ENCODE assay signal across 8 cellular contexts in the genomic region with DNA sequence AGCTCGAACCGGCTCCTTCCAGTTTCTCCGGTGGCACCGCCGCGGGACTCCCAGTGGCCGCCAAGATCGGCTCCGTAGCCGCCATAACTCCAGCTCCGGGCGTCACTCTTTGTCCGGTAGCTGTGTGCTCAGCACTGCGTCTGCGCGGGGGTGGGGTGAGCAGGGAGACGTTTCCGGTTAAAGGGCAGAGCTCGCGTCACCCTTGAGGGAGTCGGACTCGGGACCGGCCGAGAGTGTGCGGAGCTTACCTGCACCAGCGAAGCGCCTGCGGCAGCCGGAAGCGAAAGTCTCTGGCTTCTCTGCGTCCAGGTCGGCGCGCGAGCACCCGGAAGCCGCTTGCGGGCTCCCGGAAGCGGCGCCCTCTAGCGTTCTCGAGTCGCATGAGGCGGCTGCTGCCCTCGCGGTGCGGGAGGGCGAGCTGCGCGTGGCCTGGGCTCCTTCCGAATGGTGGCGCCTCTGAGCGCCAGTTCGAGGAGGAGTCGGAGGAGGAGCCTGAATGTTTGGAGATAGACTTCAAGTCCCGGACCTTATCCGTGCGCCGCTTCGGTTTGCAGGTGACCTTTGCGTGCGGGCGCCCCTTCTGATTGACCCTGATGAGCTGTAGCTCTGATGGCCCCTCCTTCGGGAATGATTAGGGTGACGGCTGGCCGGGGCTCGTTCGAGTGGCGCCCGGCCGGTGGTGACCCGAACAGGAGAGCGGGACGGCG. TPM values are rescaled to one million over a fixed set of nuclear protein-coding genes. Genes with fewer than 3 reads are reported as not detected.
A peak's percentile ranks its signal among the peaks of the same experiment; 100 is the strongest.
DNase-seq lines count a peak whose midpoint lies in the region; ATAC-seq, FAIRE-seq and TF ChIP-seq lines count a peak whose summit lies in the region.

A gene (minus strand): TSS at position 303 of the 707 bp plus-strand sequence. CDS start 218 bp downstream, at position 85.

- no peaks in the 10 kb centered on the region for H3K9me3 ChIP-seq in CD4-positive, alpha-beta T cell (ENCODE audit: control insufficient read depth, low read length)
- H3K9me3 ChIP-seq in HepG2 (ENCODE audit: low read length), result no peaks in the 10 kb centered on the region

- CTCF ChIA-PET in CD4-positive, alpha-beta T cell (lab: Charles Lee), result interaction anchor here (0.5 to 2.4 kb wide), 28 partner anchors 9 to 1436 kb away, joined by 3 to 21 read pairs (median 4); a partner anchor contains a TSS
- CTCF ChIA-PET in HepG2 (lab: Yijun Ruan, JAX; ENCODE audit: low intra/inter-chr PET ratio, low total read pairs), result interaction anchor here (1.2 to 1.5 kb wide), 2 partner anchors 39 to 184 kb away, joined by 6 to 7 read pairs; no protein-coding TSS in a partner anchor

- H3K27ac Mint-ChIP-seq in CD4-positive, alpha-beta T cell, result peak within 1 kb of the TSS; percentile 98

- peak; percentile 97 for TF ChIP-seq POLR2A in HepG2 (IDR thresholded peaks at IDR 0.05; ENCODE audit: insufficient read depth in 1 of 2, low read depth in 2 of 2, low read length in 2 of 2)

- H3K79me2 ChIP-seq in HepG2 (ENCODE audit: insufficient read depth, low read length), result peaks cover 18% of the 10 kb centered on the region

- in situ Hi-C loops in HepG2 (cut with HindIII; ENCODE audit: extremely low pct_ligation_motif_present, low pct_unique_long_range_greater_than_20kb), result no loop called here

- peaks cover 23% of the 10 kb centered on the region for H3K4me1 ChIP-seq in HepG2 (ENCODE audit: insufficient read depth, low read length)

- H3K9ac ChIP-seq in HepG2 (ENCODE audit: insufficient read depth, low read depth, low read length), result peak within 1 kb of the TSS; percentile 99

- peaks cover 5% of the 10 kb centered on the region; the same call in 1 of the 2 replicates for H4K20me1 ChIP-seq in HepG2 (ENCODE audit: insufficient read depth, low read length)

- no peaks in the 10 kb centered on the region for H3K27me3 Mint-ChIP-seq in CD4-positive, alpha-beta T cell

- POLR2A ChIA-PET in CD4-positive, alpha-beta T cell (lab: Charles Lee), result interaction anchor here (0.6 to 3.6 kb wide), 59 partner anchors 9 to 1961 kb away, joined by 3 to 126 read pairs (median 6); a partner anchor contains a TSS
- POLR2A ChIA-PET in HepG2 (lab: Yijun Ruan, JAX), result interaction anchor here (0.7 to 4.3 kb wide), 62 partner anchors 8 to 1961 kb away, joined by 3 to 72 read pairs (median 5); a partner anchor contains a TSS

- peaks cover 25% of the 10 kb centered on the region for H3K36me3 Mint-ChIP-seq in CD4-positive, alpha-beta T cell (ENCODE audit: low read depth)

- TF ChIP-seq CTCF in CD4-positive, alpha-beta T cell (IDR thresholded peaks at IDR 0.05), result peak; percentile 100
- peak; percentile 100 for TF ChIP-seq CTCF in HepG2 (CRISPR knock-in tag; IDR thresholded peaks at IDR 0.05)

- peak within 1 kb of the TSS; percentile 99 for H3K4me3 Mint-ChIP-seq in CD4-positive, alpha-beta T cell

- 1% methylated on average over 72 of the region's 76 CpGs for WGBS in HepG2 (ENCODE audit: low lambda C conversion rate)

- intact Hi-C loops in CD4-positive, alpha-beta T cell (cut with DNase I, micrococcal nuclease), result loop anchor here (1.0 to 10.0 kb wide), 10 partner anchors 110 to 1960 kb away; a partner anchor contains a TSS
- intact Hi-C loops in HepG2 (cut with micrococcal nuclease; ENCODE audit: unreplicated experiment), result no loop called here

- TF ChIP-seq RAD21 in HepG2 (CRISPR knock-in tag; IDR thresholded peaks at IDR 0.05), result peak; percentile 93

- peak; percentile 76 for FAIRE-seq in HepG2 (lab: Jason Lieb, UNC)

- H3K4me3 ChIP-seq in HepG2 (replicated peaks in 1 of 3; ENCODE audit: insufficient read depth in 1 of 3, low read depth in 2 of 3, low read length in 3 of 3), result peak within 1 kb of the TSS; percentile 86 to 99 (median 97)

- peak; percentile 82 for ATAC-seq in CD4-positive, alpha-beta T cell (ENCODE audit: poor library complexity)
- peak; percentile 89 for ATAC-seq in GM19397 (IDR thresholded peaks at IDR 0.05; ENCODE audit: unreplicated experiment)
- peak; percentile 85 for ATAC-seq in HG03571 (IDR thresholded peaks at IDR 0.05; ENCODE audit: unreplicated experiment)
- ATAC-seq in HepG2, result peak; percentile 92

- peak within 1 kb of the TSS; percentile 91 for H2AFZ ChIP-seq in HepG2 (ENCODE audit: low read length)

- peak within 1 kb of the TSS; percentile 93 for H3K4me2 ChIP-seq in HepG2 (ENCODE audit: low read depth, low read length)

- H3K4me1 Mint-ChIP-seq in CD4-positive, alpha-beta T cell (ENCODE audit: low read depth), result peaks cover 30% of the 10 kb centered on the region

- peak; percentile 94 to 98 (median 95) for DNase-seq in CD4-positive, alpha-beta T cell
- DNase-seq in NCI-H774 (lab: John Stamatoyannopoulos, UW), result peak; percentile 96
- DNase-seq in activated CD4-positive, alpha-beta T cell treated with anti-CD3 and anti-CD28 coated beads, Interleukin-2, amount 50 U/mL, for 4 hours, result peak; percentile 94 to 96
- DNase-seq in dermis blood vessel endothelial cell, result peak; percentile 98
- peak; percentile 99 for DNase-seq in HepG2 (ENCODE audit: low spot score)
- DNase-seq in stimulated activated CD4-positive, alpha-beta T cell treated with anti-CD3 and anti-CD28 coated beads, Interleukin-4, amount 100 ng/mL, for 1 hour, result peak; percentile 96

- peak within 1 kb of the TSS; percentile 99 for H3K27ac ChIP-seq in CD4-positive, alpha-beta T cell (ENCODE audit: low read depth, low read length)
- H3K27ac ChIP-seq in HepG2 (ENCODE audit: extremely low read length, insufficient read depth, low read length), result peak within 1 kb of the TSS; percentile 97

- H3K9me3 Mint-ChIP-seq in CD4-positive, alpha-beta T cell, result no peaks in the 10 kb centered on the region

- no TSS peak for BruUV-seq in HepG2 (replicated peaks; lab: Mats Ljungman, UMichigan)

- H3K36me3 ChIP-seq in HepG2 (replicated peaks in 1 of 2; ENCODE audit: control insufficient read depth in 1 of 2, insufficient read depth in 2 of 2, low read length in 2 of 2), result peaks cover 0 to 1% of the 10 kb centered on the region in 2 experiments; a peak in 1 of 5 replicates

- TF ChIP-seq EP300 in HepG2 (IDR thresholded peaks at IDR 0.05; ENCODE audit: low read depth in 2 of 2, low read length in 2 of 2), result peak; percentile 73 to 82
- peak; percentile 66; the same call in 1 of the 2 replicates for TF ChIP-seq EP300 in HepG2 (CRISPR knock-in tag; IDR thresholded peaks at IDR 0.05; ENCODE audit: borderline replicate concordance)

- H3K27me3 ChIP-seq in CD4-positive, alpha-beta T cell (ENCODE audit: control insufficient read depth, insufficient read depth, low read length), result no peaks in the 10 kb centered on the region
- H3K27me3 ChIP-seq in HepG2 (ENCODE audit: control insufficient read depth in 1 of 2, insufficient read depth in 2 of 2, low read length in 2 of 2), result no peaks in the 10 kb centered on the region; a peak in 1 of 5 replicates

TF ChIP-seq in HepG2, 621 proteins besides CTCF, POLR2A, EP300 and RAD21 (continues in another document):
- peak; percentile 99 for TF ChIP-seq PHF8 (CRISPR knock-in tag; IDR thresholded peaks at IDR 0.05)
- peak; percentile 96 for TF ChIP-seq ZNF337 (CRISPR knock-in tag; IDR thresholded peaks at IDR 0.05; ENCODE audit: borderline replicate concordance, low read depth)
- TF ChIP-seq YEATS2 (CRISPR knock-in tag; IDR thresholded peaks at IDR 0.05; ENCODE audit: borderline replicate concordance), result peak; percentile 98
- TF ChIP-seq, protein P1, sequence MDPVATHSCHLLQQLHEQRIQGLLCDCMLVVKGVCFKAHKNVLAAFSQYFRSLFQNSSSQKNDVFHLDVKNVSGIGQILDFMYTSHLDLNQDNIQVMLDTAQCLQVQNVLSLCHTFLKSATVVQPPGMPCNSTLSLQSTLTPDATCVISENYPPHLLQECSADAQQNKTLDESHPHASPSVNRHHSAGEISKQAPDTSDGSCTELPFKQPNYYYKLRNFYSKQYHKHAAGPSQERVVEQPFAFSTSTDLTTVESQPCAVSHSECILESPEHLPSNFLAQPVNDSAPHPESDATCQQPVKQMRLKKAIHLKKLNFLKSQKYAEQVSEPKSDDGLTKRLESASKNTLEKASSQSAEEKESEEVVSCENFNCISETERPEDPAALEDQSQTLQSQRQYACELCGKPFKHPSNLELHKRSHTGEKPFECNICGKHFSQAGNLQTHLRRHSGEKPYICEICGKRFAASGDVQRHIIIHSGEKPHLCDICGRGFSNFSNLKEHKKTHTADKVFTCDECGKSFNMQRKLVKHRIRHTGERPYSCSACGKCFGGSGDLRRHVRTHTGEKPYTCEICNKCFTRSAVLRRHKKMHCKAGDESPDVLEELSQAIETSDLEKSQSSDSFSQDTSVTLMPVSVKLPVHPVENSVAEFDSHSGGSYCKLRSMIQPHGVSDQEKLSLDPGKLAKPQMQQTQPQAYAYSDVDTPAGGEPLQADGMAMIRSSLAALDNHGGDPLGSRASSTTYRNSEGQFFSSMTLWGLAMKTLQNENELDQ (CRISPR knock-in tag; IDR thresholded peaks at IDR 0.05; ENCODE audit: borderline replicate concordance), result peak; percentile 86
- no peak; the same call in none of the 2 replicates for TF ChIP-seq ZNF850 (CRISPR knock-in tag; conservative IDR thresholded peaks at IDR 0.05)
- peak; percentile 97 for TF ChIP-seq AKAP8 (CRISPR knock-in tag; IDR thresholded peaks at IDR 0.05)

RNA-seq across cellular contexts. Expression of the gene that starts here (rescaled TPM):
- 10 to 100 TPM; 77.2 to 82.7 TPM for total RNA-seq in CD4-positive, alpha-beta T cell
- total RNA-seq in dermis blood vessel endothelial cell (59.1 and 89.0 TPM in 2 replicates), HepG2 (2016; rRNA removed; fragmentation: Illumina TruSeq; extraction: Trizol) (86.3 and 109 TPM in 2 replicates)
- total RNA-seq in HepG2 (2016; cell fraction: cytosol; rRNA removed; fragmentation: Illumina TruSeq; extraction: Trizol; ENCODE audit: low read depth), result 35.8 and 45.6 TPM in 2 replicates
- 84.6 and 104 TPM in 2 replicates for total RNA-seq in HepG2 (2016; cell fraction: insoluble cytoplasmic fraction; rRNA removed; fragmentation: Illumina TruSeq; extraction: Trizol)
- 37.7 and 45.1 TPM in 2 replicates for total RNA-seq in HepG2 (2016; cell fraction: membrane; rRNA removed; fragmentation: Illumina TruSeq; extraction: Trizol)
- 33.5 and 37.6 TPM in 2 replicates for total RNA-seq in HepG2 (2016; cell fraction: nucleus; rRNA removed; fragmentation: Illumina TruSeq; extraction: Trizol)
- polyA plus RNA-seq in HepG2 (2011; rRNA removed), result 19.3 and 25.5 TPM in 2 replicates
- polyA plus RNA-seq in HepG2 (2011; cell fraction: cytosol; rRNA removed), result 23.9 and 54.3 TPM in 2 replicates
- 51.9 and 57.0 TPM in 2 replicates for polyA plus RNA-seq in HepG2 (2011; cell fraction: nucleus; rRNA removed)
- polyA plus RNA-seq in HepG2 (2012), result 21.2 and 23.7 TPM in 2 replicates
- polyA plus RNA-seq in HepG2 (2016; cell fraction: cytosol; fragmentation: Illumina TruSeq; extraction: Trizol; ENCODE audit: low read depth), result 35.0 and 35.6 TPM in 2 replicates
- polyA plus RNA-seq in HepG2 (2016; cell fraction: insoluble cytoplasmic fraction; fragmentation: Illumina TruSeq; extraction: Trizol; ENCODE audit: low read depth), result 80.7 and 95.3 TPM in 2 replicates
- polyA plus RNA-seq in HepG2 (2016; cell fraction: membrane; fragmentation: Illumina TruSeq; extraction: Trizol; ENCODE audit: low read depth), result 26.0 and 27.7 TPM in 2 replicates
- polyA plus RNA-seq in HepG2 (2016; cell fraction: nucleus; fragmentation: Illumina TruSeq; extraction: Trizol; ENCODE audit: insufficient read depth, low read depth), result 59.0 and 66.7 TPM in 2 replicates
- 4.2 and 28.6 TPM in 2 replicates for polyA minus RNA-seq in HepG2 (2011; rRNA and poly(A)+ RNA removed; ENCODE audit: low replicate concordance)
- 37.4 and 37.9 TPM in 2 replicates for polyA minus RNA-seq in HepG2 (2011; cell fraction: cytosol; rRNA and poly(A)+ RNA removed)
- polyA minus RNA-seq in HepG2 (2011; cell fraction: nucleus; rRNA and poly(A)+ RNA removed), result 10.8 and 19.3 TPM in 2 replicates

Comparison
In these comparisons a context has a peak if more than half of its experiments do, and no peak if none do; other contexts are left out.
1. Peak in every context shown above with its lines: DNase-seq, ATAC-seq, H3K4me3 ChIP-seq and H3K27ac ChIP-seq.